8 cellular contexts compared by ENCODE assay signal in the genomic region with DNA sequence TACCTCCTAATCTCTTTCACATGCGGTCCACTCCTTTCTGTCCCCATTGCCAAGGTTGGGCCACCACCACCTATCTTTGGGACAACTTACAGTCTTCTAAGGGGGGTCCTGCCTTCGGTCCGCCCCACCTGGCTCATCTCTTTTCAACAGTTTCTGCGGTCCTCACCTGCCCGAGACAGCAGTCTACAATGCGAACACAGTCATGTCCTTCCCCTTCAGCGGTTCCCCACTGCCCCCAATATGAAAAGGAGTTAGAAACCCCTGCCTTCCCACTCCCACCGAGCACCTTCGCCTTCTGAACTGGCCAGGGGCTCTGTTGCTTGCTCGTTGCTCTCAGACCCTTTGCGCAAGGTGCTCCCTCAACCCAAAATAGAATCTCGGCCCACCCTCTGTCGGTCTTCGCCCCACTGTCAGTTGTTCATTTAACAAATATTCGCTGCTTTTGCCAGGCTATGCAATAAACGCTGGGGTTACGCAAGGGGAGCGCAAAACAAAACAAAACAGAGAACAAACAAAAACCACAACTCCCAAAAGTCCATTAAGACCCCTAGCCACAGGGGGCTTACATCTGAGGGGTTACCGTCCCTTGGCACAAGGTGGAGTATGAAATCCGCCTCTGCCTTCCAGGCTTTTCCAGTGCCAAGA. TPM values are rescaled to one million over a fixed set of nuclear protein-coding genes. Genes with fewer than 3 reads are reported as not detected.
A peak's percentile ranks its signal among the peaks of the same experiment; 100 is the strongest.
DNase-seq lines count a peak whose midpoint lies in the region; ATAC-seq and TF ChIP-seq lines count a peak whose summit lies in the region.

No MANE protein-coding gene starts in this region.

- peaks cover 13% of the 10 kb centered on the region for H3K36me3 ChIP-seq in ACC112 (ENCODE audit: insufficient read depth, low read length)

- peak overlapping the region; percentile 75 for H2AFZ ChIP-seq in ACC112 (ENCODE audit: low read length, unreplicated experiment)

- peaks cover 32% of the 10 kb centered on the region for H3K79me2 ChIP-seq in ACC112 (ENCODE audit: control insufficient read depth, insufficient read depth, low read length, unreplicated experiment)

- H3K4me1 ChIP-seq in ACC112 (ENCODE audit: control insufficient read depth, insufficient read depth, low read length, unreplicated experiment) = peaks cover 12% of the 10 kb centered on the region
- peaks cover 33% of the 10 kb centered on the region for H3K4me1 ChIP-seq in mononuclear cell (ENCODE audit: insufficient read depth, low read length)

- no peak for TF ChIP-seq POLR2A in GM18505 (IDR thresholded peaks at IDR 0.05; ENCODE audit: borderline replicate concordance, extremely low read depth, insufficient read depth, insufficient read length)

- DNase-seq in Jurkat, Clone E6-1 (ENCODE audit: low read depth, low spot score) = no peak
- DNase-seq in coronary artery (ENCODE audit: low spot score) = no peak

- no peaks in the 10 kb centered on the region for H3K9me3 ChIP-seq in mononuclear cell (ENCODE audit: low read depth, low read length)

- TF ChIP-seq CTCF in coronary artery (IDR thresholded peaks at IDR 0.05) = no peak

- H3K27ac ChIP-seq in ACC112 (ENCODE audit: low read depth, low read length) (0 out of 2 replicates have a peak overlapping the region, but pooled peaks have one; percentile 38), coronary artery (peak overlapping the region in 1 of 2 donors; percentile 62)

- H3K4me3 ChIP-seq in ACC112 (ENCODE audit: low read depth, low read length) (peak overlapping the region; percentile 97), coronary artery (peak overlapping the region; percentile 74), mononuclear cell (ENCODE audit: low read length) (peak overlapping the region; percentile 66)
- peak overlapping the region; percentile 91 for H3K4me3 ChIP-seq in Jurkat, Clone E6-1 (ENCODE audit: low read length)

- H3K27me3 ChIP-seq in ACC112 (ENCODE audit: insufficient read depth, low read length) (peaks cover 5% of the 10 kb centered on the region; the same call in 1 of the 2 replicates), mononuclear cell (ENCODE audit: insufficient read depth, low read length) (no peaks in the 10 kb centered on the region)

- no peak for ATAC-seq in HG03439 (IDR thresholded peaks at IDR 0.05; ENCODE audit: unreplicated experiment)
- ATAC-seq in HG02759 (IDR thresholded peaks at IDR 0.05; ENCODE audit: unreplicated experiment) = no peak
- no peak for ATAC-seq in HG02840 (IDR thresholded peaks at IDR 0.05; ENCODE audit: low FRiP score, unreplicated experiment)
- ATAC-seq in GM18505 (IDR thresholded peaks at IDR 0.05; ENCODE audit: unreplicated experiment) = no peak

RNA-seq across cellular contexts. Expression of gene FANCI, which starts 0.6 kb away (rescaled TPM):
- 187 TPM for polyA plus RNA-seq in Jurkat, Clone E6-1 (2012; ENCODE audit: insufficient read depth, insufficient read length)
- 11.5 TPM for total RNA-seq in mononuclear cell

RNA-seq across cellular contexts. Expression of gene RLBP1, which starts 21.8 kb away (rescaled TPM):
- not detected for polyA plus RNA-seq in Jurkat, Clone E6-1 (2012; ENCODE audit: insufficient read depth, insufficient read length)
- not detected for total RNA-seq in mononuclear cell
